ENCODE assay signal across 24 cellular contexts in genomic region chr9:82327641-82328040, GRCh38.
"Had no signal": no experiment of that assay in that cellular context is flagged by ENCODE, and none has a peak within 500 bp of the region (broad histone marks: within the 10 kb centered on the region; RNA-seq: fewer than 3 reads in every experiment).

No MANE protein-coding gene starts in this region.

- H3K36me3 ChIP-seq: colonic mucosa, gastroesophageal sphincter, heart left ventricle, left lung, lower lobe of right lung had no signal

- ATAC-seq: effector memory CD8-positive, alpha-beta T cell; esophagus mucosa; foreskin keratinocyte; gastroesophageal sphincter; heart left ventricle; left lung; left ventricle myocardium superior; lower lobe of right lung; mucosa of descending colon had no signal

- H3K4me1 Mint-ChIP-seq: endodermal cell, immature natural killer cell had no signal

- H3K9me3 ChIP-seq: colonic mucosa had no signal

- H3K4me3 Mint-ChIP-seq: dendritic cell treated with granulocyte-macrophage colony-stimulating factor and Interleukin-4, amounts not matched to agents 40 ng/mL and 50 ng/mL, for 4 days; effector memory CD8-positive, alpha-beta T cell; endodermal cell; immature natural killer cell; mesothelial cell of epicardium had no signal

- H2AFZ ChIP-seq: hepatocyte had no signal

- DNase-seq: colonic mucosa; cortex of kidney; effector CD8-positive, alpha-beta T cell; effector memory CD8-positive, alpha-beta T cell; endodermal cell; erythroblast; foreskin keratinocyte; heart left ventricle; hypothalamus; immature natural killer cell; islet precursor cell; kidney; kidney glomerular epithelial cell; left lung; left ventricle myocardium superior; lower lobe of right lung; mesenchymal stem cell; mucosa of descending colon had no signal

- H3K4me2 ChIP-seq: hepatocyte had no signal

- H3K27ac Mint-ChIP-seq: dendritic cell treated with granulocyte-macrophage colony-stimulating factor and Interleukin-4, amounts not matched to agents 40 ng/mL and 50 ng/mL, for 4 days; effector memory CD8-positive, alpha-beta T cell; endodermal cell; immature natural killer cell; mesothelial cell of epicardium had no signal

- H3K27me3 Mint-ChIP-seq: dendritic cell treated with granulocyte-macrophage colony-stimulating factor and Interleukin-4, amounts not matched to agents 40 ng/mL and 50 ng/mL, for 4 days; effector memory CD8-positive, alpha-beta T cell had no signal

- H3K79me2 ChIP-seq: hepatocyte had no signal

- H3K4me1 ChIP-seq: colonic mucosa, heart left ventricle, left lung had no signal

- H3K27ac ChIP-seq: colonic mucosa, epithelial cell of prostate, foreskin keratinocyte, gastroesophageal sphincter, heart left ventricle, hepatocyte, left lung, lower lobe of right lung had no signal

- H3K4me3 ChIP-seq: colonic mucosa, gastroesophageal sphincter, heart left ventricle, hepatocyte, left lung, lower lobe of right lung, mucosa of descending colon had no signal

- H3K27me3 ChIP-seq: colonic mucosa, foreskin keratinocyte, gastroesophageal sphincter, heart left ventricle, hepatocyte, left lung had no signal
